Comparison of ENCODE assay signal across 1 cellular context in the genomic region with DNA sequence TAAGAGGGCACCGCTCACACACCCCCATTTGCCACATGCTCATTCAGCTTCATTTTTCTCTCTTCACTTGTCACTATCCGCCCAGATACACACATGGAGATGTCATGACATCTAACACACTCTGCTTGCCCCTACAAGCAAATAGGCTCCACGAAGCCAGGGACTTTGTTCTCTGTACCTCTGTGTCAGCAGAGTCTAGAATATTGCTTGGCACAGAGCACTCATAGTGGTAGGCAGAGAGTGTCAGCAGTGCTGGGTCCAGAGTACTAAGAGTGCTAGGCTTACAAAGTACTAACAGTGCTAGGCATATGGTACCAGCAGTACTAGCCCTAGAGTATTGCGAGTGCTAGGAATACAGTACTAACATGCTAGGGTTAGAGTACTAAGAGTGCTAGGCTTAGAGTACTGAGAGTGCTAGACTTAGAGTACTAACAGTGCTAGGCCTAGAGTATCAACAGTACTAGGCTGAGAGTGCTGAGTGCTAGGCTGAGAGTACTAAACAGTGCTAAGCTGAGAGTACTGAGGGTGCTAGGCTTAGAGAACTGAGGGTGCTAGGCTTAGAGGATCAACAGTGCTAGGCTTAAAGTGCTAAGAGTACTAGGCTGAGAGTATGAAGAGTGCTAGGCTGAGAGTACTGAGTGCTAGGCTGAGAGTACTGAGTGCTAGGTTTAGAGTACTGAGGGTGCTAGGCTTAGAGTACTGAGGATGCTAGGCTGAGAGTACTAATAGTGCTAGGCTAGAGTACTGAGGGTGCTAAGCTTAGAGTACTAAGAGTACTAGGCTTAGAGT.
TF ChIP-seq lines count a peak whose summit lies in the region.

No MANE protein-coding gene starts in this region.

TF ChIP-seq in K562, 482 proteins besides CTCF, POLR2A, EP300 and RAD21 (continued from another document):
- TF ChIP-seq, protein P1, sequence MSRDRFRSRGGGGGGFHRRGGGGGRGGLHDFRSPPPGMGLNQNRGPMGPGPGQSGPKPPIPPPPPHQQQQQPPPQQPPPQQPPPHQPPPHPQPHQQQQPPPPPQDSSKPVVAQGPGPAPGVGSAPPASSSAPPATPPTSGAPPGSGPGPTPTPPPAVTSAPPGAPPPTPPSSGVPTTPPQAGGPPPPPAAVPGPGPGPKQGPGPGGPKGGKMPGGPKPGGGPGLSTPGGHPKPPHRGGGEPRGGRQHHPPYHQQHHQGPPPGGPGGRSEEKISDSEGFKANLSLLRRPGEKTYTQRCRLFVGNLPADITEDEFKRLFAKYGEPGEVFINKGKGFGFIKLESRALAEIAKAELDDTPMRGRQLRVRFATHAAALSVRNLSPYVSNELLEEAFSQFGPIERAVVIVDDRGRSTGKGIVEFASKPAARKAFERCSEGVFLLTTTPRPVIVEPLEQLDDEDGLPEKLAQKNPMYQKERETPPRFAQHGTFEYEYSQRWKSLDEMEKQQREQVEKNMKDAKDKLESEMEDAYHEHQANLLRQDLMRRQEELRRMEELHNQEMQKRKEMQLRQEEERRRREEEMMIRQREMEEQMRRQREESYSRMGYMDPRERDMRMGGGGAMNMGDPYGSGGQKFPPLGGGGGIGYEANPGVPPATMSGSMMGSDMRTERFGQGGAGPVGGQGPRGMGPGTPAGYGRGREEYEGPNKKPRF (IDR thresholded peaks at IDR 0.05; ENCODE audit: low read depth, low read length), result no peak
